Comparison of ENCODE assay signal across 19 cellular contexts in genomic region chr18:29496276-29496675, GRCh38.
"Had no signal": no experiment of that assay in that cellular context is flagged by ENCODE, and none has a peak within 500 bp of the region (broad histone marks: within the 10 kb centered on the region; RNA-seq: fewer than 3 reads in every experiment).

No MANE protein-coding gene starts in this region.

- DNase-seq: activated CD4-positive, alpha-beta T cell treated with anti-CD3 and anti-CD28 coated beads for 1 hour; activated CD4-positive, alpha-beta T cell treated with anti-CD3 and anti-CD28 coated beads, Interleukin-2, amount 50 U/mL, for 1 hour; activated CD8-positive, alpha-beta T cell treated with anti-CD3 and anti-CD28 coated beads, Interleukin-2, amount 10 ng/mL, durations not matched to agents 7 days and 5 days; activated gamma-delta T cell treated with Interleukin-2 at 50 U/mL for 16 hours; foreskin melanocyte; left ventricle myocardium inferior; naive thymus-derived CD8-positive, alpha-beta T cell; posterior cingulate gyrus; stimulated activated CD4-positive, alpha-beta T cell treated with anti-CD3 and anti-CD28 coated beads, Interleukin-15, amount 100 ng/mL, for 24 hours; stomach; WERI-Rb-1 had no signal

- H3K9ac ChIP-seq: neural progenitor cell had no signal

- H3K9me3 ChIP-seq: esophagus muscularis mucosa, stomach, suprapubic skin, tibial nerve had no signal

- H3K27me3 ChIP-seq: esophagus muscularis mucosa, neural progenitor cell, stomach, suprapubic skin, tibial nerve had no signal

- H3K36me3 ChIP-seq: esophagus muscularis mucosa, left ventricle myocardium inferior, neural progenitor cell, stomach, suprapubic skin, tibial nerve, WERI-Rb-1 had no signal

- H3K4me3 ChIP-seq: coronary artery, esophagus muscularis mucosa, left ventricle myocardium inferior, neural progenitor cell, smooth muscle cell, stomach, suprapubic skin, tibial nerve had no signal

- ATAC-seq: activated CD8-positive, alpha-beta T cell treated with anti-CD3 and anti-CD28 coated beads, Interleukin-2, amount 10 ng/mL, durations not matched to agents 7 days and 5 days; naive thymus-derived CD8-positive, alpha-beta T cell; sciatic nerve; stimulated activated memory B cell treated with anti-CD40 and anti-IgM and Interleukin-4, amounts not matched to agents 10 μg/mL and 1 μg/mL and 100 μg/mL, for 72 hours had no signal

- H3K4me1 ChIP-seq: esophagus muscularis mucosa, left ventricle myocardium inferior, neural progenitor cell, stomach, suprapubic skin, tibial nerve had no signal
